19 cellular contexts compared by ENCODE assay signal in the genomic region with DNA sequence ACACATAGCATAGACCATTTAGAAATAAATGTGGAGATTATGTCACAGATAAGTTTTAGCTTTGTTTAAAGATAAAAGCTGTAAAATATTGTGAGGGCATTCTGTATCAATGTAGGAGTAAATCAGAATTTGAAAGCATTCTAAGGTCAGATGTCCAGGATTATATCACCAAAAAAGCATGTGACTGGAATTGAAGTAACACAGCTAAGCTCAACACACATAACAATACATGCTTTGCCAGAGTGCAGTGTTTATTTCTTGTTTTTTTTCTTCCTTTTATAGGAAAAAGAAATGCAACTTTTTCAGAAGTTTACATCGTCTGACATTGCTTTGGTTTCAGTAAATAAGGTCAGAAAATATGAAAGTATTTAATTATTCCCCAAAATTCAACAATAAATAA.
A peak's percentile ranks its signal among the peaks of the same experiment; 100 is the strongest.
DNase-seq lines count a peak whose midpoint lies in the region; TF ChIP-seq lines count a peak whose summit lies in the region.
"Had no signal": no experiment of that assay in that cellular context is flagged by ENCODE, and none has a peak within 500 bp of the region (broad histone marks: within the 10 kb centered on the region; RNA-seq: fewer than 3 reads in every experiment).

No MANE protein-coding gene starts in this region.

- DNase-seq in HCEC 1CT (peak; percentile 25), adipocyte (ENCODE audit: low read depth) (peak; percentile 5), fibroblast of lung (ENCODE audit: low read depth in 2 of 2) (no peak), NCI-H2107 treated with DMSO at 0.1 percent for 48 hours (lab: John Stamatoyannopoulos, UW; ENCODE audit: unreplicated experiment) (no peak), transverse colon (no peak), SHP77 (lab: John Stamatoyannopoulos, UW) (no peak)
- DNase-seq: ACHN; AML-193; DMS79 treated with DMSO at 0.1 percent for 48 hours; H9; NCI-H1105 treated with DMSO at 0.1 percent for 48 hours; NCI-H1694; NCI-H510A; NCI-H748 treated with DMSO at 0.1 percent for 48 hours; NK-92 treated with Interleukin-12 subunit alpha and Interleukin-12 subunit beta, amount 100 ng/mL, for 24 hours; Right ventricle myocardium superior had no signal

- H3K9me3 ChIP-seq in adipocyte (ENCODE audit: control insufficient read depth, low read length) (no peaks in the 10 kb centered on the region), fibroblast of lung (ENCODE audit: control insufficient read depth, insufficient read depth, low read depth, low read length) (no peaks in the 10 kb centered on the region), skeletal muscle satellite cell (replicated peaks; ENCODE audit: low read length) (no peaks in the 10 kb centered on the region), transverse colon (no peaks in the 10 kb centered on the region)

- H3K79me2 ChIP-seq in fibroblast of lung (ENCODE audit: control insufficient read depth, insufficient read depth, low read length), result no peaks in the 10 kb centered on the region

- TF ChIP-seq CTCF in fibroblast of lung (conservative IDR thresholded peaks at IDR 0.05 in 1 of 2, IDR thresholded peaks at IDR 0.05 in 1 of 2; ENCODE audit: low read depth in 1 of 2, low read length in 2 of 2) (no peak), transverse colon (IDR thresholded peaks at IDR 0.05) (no peak)

- H3K9ac ChIP-seq in adipocyte (ENCODE audit: low read length) (no peak overlapping the region), fibroblast of lung (ENCODE audit: insufficient read depth, low read length) (no peak overlapping the region), skeletal muscle satellite cell (ENCODE audit: low read depth, low read length) (peak overlapping the region; percentile 59)

- no peaks in the 10 kb centered on the region for H3K36me3 ChIP-seq in adipocyte (ENCODE audit: control insufficient read depth, insufficient read depth, low read length, severe bottlenecking)
- H3K36me3 ChIP-seq in fibroblast of lung (ENCODE audit: control insufficient read depth, insufficient read depth, low read length), result no peaks in the 10 kb centered on the region
- H3K36me3 ChIP-seq in skeletal muscle satellite cell (ENCODE audit: insufficient read depth, low read length), result no peaks in the 10 kb centered on the region
- no peaks in the 10 kb centered on the region for H3K36me3 ChIP-seq in transverse colon

- no peaks in the 10 kb centered on the region for H3K27me3 ChIP-seq in adipocyte (replicated peaks; ENCODE audit: control insufficient read depth, insufficient read depth, low read length)
- H3K27me3 ChIP-seq in fibroblast of lung (ENCODE audit: control insufficient read depth, insufficient read depth, low read length), result no peaks in the 10 kb centered on the region
- peaks cover 5% of the 10 kb centered on the region for H3K27me3 ChIP-seq in skeletal muscle satellite cell (ENCODE audit: control insufficient read depth, insufficient read depth, low read length)
- no peaks in the 10 kb centered on the region for H3K27me3 ChIP-seq in transverse colon

- TF ChIP-seq POLR2A in transverse colon (IDR thresholded peaks at IDR 0.05), result no peak

- no peaks in the 10 kb centered on the region for H4K20me1 ChIP-seq in fibroblast of lung (ENCODE audit: control insufficient read depth, extremely low read depth, insufficient read depth, low read length)

- H3K27ac ChIP-seq in fibroblast of lung (ENCODE audit: insufficient read depth, low read length) (peak overlapping the region; percentile 76), transverse colon (no peak overlapping the region)
- H3K27ac ChIP-seq: C4-2B had no signal

- in situ Hi-C loops in transverse colon (cut with MboI; ENCODE audit: low pct_ligation_motif_present in 1 of 4, low pct_unique_long_range_greater_than_20kb in 1 of 4, low sequenced_read_pairs in 3 of 4), result no loop called here

- H3K4me3 ChIP-seq in adipocyte (ENCODE audit: low read length), result no peak overlapping the region
- peak overlapping the region in 1 of 4 experiments; percentile 18 for H3K4me3 ChIP-seq in fibroblast of lung (replicated peaks in 1 of 4; ENCODE audit: control extremely low read depth in 1 of 4, insufficient read depth in 1 of 4, low read depth in 3 of 4, low read length in 4 of 4)
- H3K4me3 ChIP-seq in skeletal muscle satellite cell (ENCODE audit: low read length), result no peak overlapping the region
- no peak overlapping the region for H3K4me3 ChIP-seq in transverse colon
- H3K4me3 ChIP-seq: K562 had no signal

- peak overlapping the region; percentile 28 for H3K4me2 ChIP-seq in fibroblast of lung (ENCODE audit: extremely low read depth, insufficient read depth, low read length)
- H3K4me2 ChIP-seq in skeletal muscle satellite cell (ENCODE audit: low read length), result peak overlapping the region; percentile 12

- H2AFZ ChIP-seq in fibroblast of lung (ENCODE audit: low read length), result no peak overlapping the region

- WGBS in transverse colon (ENCODE audit: low coverage in 1 of 2), 2 donors, result 48 to 74% methylated on average over 1 of the region's 1 CpG

- H3K4me1 ChIP-seq in adipocyte (ENCODE audit: control insufficient read depth, insufficient read depth, low read length) (no peaks in the 10 kb centered on the region), fibroblast of lung (ENCODE audit: control insufficient read depth, extremely low read depth, insufficient read depth, low read length) (peaks cover 5% of the 10 kb centered on the region), skeletal muscle satellite cell (ENCODE audit: control insufficient read depth, insufficient read depth, low read length) (peaks cover 18% of the 10 kb centered on the region), transverse colon (no peaks in the 10 kb centered on the region)

- intact Hi-C loops in transverse colon (cut with DNase I; ENCODE audit: low total_unique reads), result no loop called here

- TF ChIP-seq EP300 in transverse colon (IDR thresholded peaks at IDR 0.05; ENCODE audit: low read depth), result no peak

Comparison
In these comparisons a context has a peak if more than half of its experiments do, and no peak if none do; other contexts are left out.
1. DNase-seq: peak in HCEC 1CT (single experiment) and adipocyte (single experiment); none in fibroblast of lung (0 of 2), NCI-H2107 treated with DMSO at 0.1 percent for 48 hours (single experiment), transverse colon (single experiment) and SHP77 (0 of 2).